11 cellular contexts compared by ENCODE assay signal in genomic region chr13:44313674-44314073, GRCh38. TPM values are rescaled to one million over a fixed set of nuclear protein-coding genes. Genes with fewer than 3 reads are reported as not detected.
DNase-seq lines count a peak whose midpoint lies in the region; ATAC-seq and TF ChIP-seq lines count a peak whose summit lies in the region.
"Had no signal": no experiment of that assay in that cellular context is flagged by ENCODE, and none has a peak within 500 bp of the region (broad histone marks: within the 10 kb centered on the region; RNA-seq: fewer than 3 reads in every experiment).

No MANE protein-coding gene starts in this region.

- CTCF ChIA-PET in MCF 10A (lab: Yijun Ruan, JAX): interaction anchor here (0.6 kb wide), 2 partner anchors 99 to 916 kb away, joined by 3 read pairs; no protein-coding TSS in a partner anchor

- H3K27me3 ChIP-seq in muscle layer of duodenum (ENCODE audit: low read depth, low read length): no peaks in the 10 kb centered on the region

- no peaks in the 10 kb centered on the region for H3K36me3 ChIP-seq in muscle layer of duodenum (ENCODE audit: control insufficient read depth in 1 of 2, insufficient read depth in 2 of 2, low read length in 2 of 2)

- peaks cover 60% of the 10 kb centered on the region for H3K4me1 Mint-ChIP-seq in MCF 10A (ENCODE audit: insufficient read depth, unreplicated experiment)

- peak overlapping the region; percentile 13 for H3K27ac ChIP-seq in muscle layer of duodenum (ENCODE audit: low read length)

- intact Hi-C loops in MCF 10A (cut with micrococcal nuclease) (loop anchor here (1.0 to 5.0 kb wide), 9 partner anchors 12 to 406 kb away; no protein-coding TSS in a partner anchor), posterior vena cava (cut with DNase I) (no loop called here)

- no peak overlapping the region for H3K4me3 ChIP-seq in muscle layer of duodenum (ENCODE audit: low read depth in 1 of 2, low read length in 2 of 2)

- POLR2A ChIA-PET in MCF 10A (lab: Yijun Ruan, JAX): interaction anchor here (0.6 to 12.9 kb wide), 9 partner anchors 10 to 262 kb away, joined by 3 to 341 read pairs (median 3); no protein-coding TSS in a partner anchor

- in situ Hi-C loops in KBM-7 (cut with MboI; ENCODE audit: low pct_unique_long_range_greater_than_20kb, low sequenced_read_pairs): no loop called here

- TF ChIP-seq CTCF in MCF 10A (IDR thresholded peaks at IDR 0.05; ENCODE audit: unreplicated experiment): no peak

- no peaks in the 10 kb centered on the region for H3K27me3 Mint-ChIP-seq in MCF 10A (ENCODE audit: insufficient read depth, unreplicated experiment)

- no peak for ATAC-seq in GM21825 (IDR thresholded peaks at IDR 0.05; ENCODE audit: unreplicated experiment)
- ATAC-seq: sciatic nerve had no signal

- no peaks in the 10 kb centered on the region for H3K9me3 ChIP-seq in muscle layer of duodenum (ENCODE audit: control insufficient read depth in 1 of 2, low read length in 2 of 2)

- H3K9me3 Mint-ChIP-seq in MCF 10A (ENCODE audit: unreplicated experiment): no peaks in the 10 kb centered on the region

- H3K27ac Mint-ChIP-seq in MCF 10A (ENCODE audit: low read depth, unreplicated experiment): peak overlapping the region; percentile 93

- DNase-seq in CD1c-positive myeloid dendritic cell (ENCODE audit: extremely low spot score) (peak; percentile 8), KBM-7 (peak; percentile 45), MCF 10A (ENCODE audit: unreplicated experiment) (peak; percentile 92), middle frontal gyrus (ENCODE audit: extremely low spot score, low spot score) (no peak), posterior vena cava (ENCODE audit: low spot score) (no peak)
- no peak for DNase-seq in activated effector memory CD4-positive, alpha-beta T cell treated with Interleukin-2 at 50 U/mL for 16 hours
- DNase-seq: Karpas-422 had no signal

- no TSS peak for BruUV-seq in MCF 10A (replicated peaks; lab: Mats Ljungman, UMichigan)

- H3K36me3 Mint-ChIP-seq in MCF 10A (ENCODE audit: insufficient read depth, unreplicated experiment): peaks cover 5% of the 10 kb centered on the region

- H3K4me3 Mint-ChIP-seq in MCF 10A (ENCODE audit: unreplicated experiment): peak overlapping the region; percentile 22

- H3K4me1 ChIP-seq in muscle layer of duodenum (ENCODE audit: control insufficient read depth in 1 of 2, insufficient read depth in 2 of 2, low read length in 2 of 2): peaks cover 19 to 20% of the 10 kb centered on the region in 2 donors

RNA-seq across cellular contexts. Expression of gene SERP2, which starts 60.0 kb away (rescaled TPM):
- total RNA-seq in MCF 10A (2022) (not detected in 2 replicates), posterior vena cava (1 to 10 TPM; 5.1 to 7.9 TPM)
- total RNA-seq: SK-MEL-5 had no signal

Comparison
In these comparisons a context has a peak if more than half of its experiments do, and no peak if none do; other contexts are left out.
1. DNase-seq: peak in CD1c-positive myeloid dendritic cell (single experiment), KBM-7 (single experiment) and MCF 10A (single experiment); none in middle frontal gyrus (single experiment), activated effector memory CD4-positive, alpha-beta T cell treated with Interleukin-2 at 50 U/mL for 16 hours (single experiment) and posterior vena cava (single experiment).